Comparison of ENCODE assay signal across 22 cellular contexts in the genomic region with DNA sequence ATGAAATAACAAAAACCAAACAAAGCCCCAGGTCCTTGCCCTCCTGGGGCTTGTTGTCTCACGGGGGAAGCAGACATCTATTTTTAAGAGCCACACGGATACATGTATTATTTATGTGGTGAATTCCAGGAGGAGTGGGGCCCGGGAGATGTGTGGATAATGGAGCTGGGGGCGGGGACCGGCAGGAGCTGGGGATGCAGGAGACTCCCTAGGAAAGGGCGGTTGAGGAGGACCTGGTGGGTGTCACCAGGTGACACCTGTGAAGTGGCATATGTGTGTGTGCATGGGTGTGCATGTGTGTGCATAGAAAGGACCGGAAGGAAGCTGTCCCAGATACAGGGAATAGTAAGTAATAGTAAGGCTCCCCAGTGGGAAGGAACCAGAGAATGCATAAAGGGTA.
"Had no signal": no experiment of that assay in that cellular context is flagged by ENCODE, and none has a peak within 500 bp of the region (broad histone marks: within the 10 kb centered on the region; RNA-seq: fewer than 3 reads in every experiment).

No MANE protein-coding gene starts in this region.

- H3K27ac ChIP-seq: dorsolateral prefrontal cortex, epithelial cell of prostate, foreskin keratinocyte, ovary, thoracic aorta, tibial nerve, upper lobe of left lung, uterus had no signal

- H3K9me3 ChIP-seq: mucosa of descending colon, ovary, thoracic aorta, tibial nerve, upper lobe of left lung, uterus had no signal

- H3K4me3 Mint-ChIP-seq: mesothelial cell of epicardium; naive B cell; nephron; stimulated activated memory B cell treated with anti-CD40 and anti-IgM and Interleukin-4, amounts not matched to agents 10 μg/mL and 1 μg/mL and 100 μg/mL, for 72 hours had no signal

- DNase-seq: caudate nucleus; cerebellar nuclear complex; effector CD4-positive, alpha-beta T cell; foreskin keratinocyte; mesenchymal stem cell; naive B cell; stimulated activated CD4-positive, alpha-beta T cell treated with anti-CD3 and anti-CD28 coated beads, Interleukin-4, amount 100 ng/mL, for 4 hours; stimulated activated naive CD8-positive, alpha-beta T cell treated with anti-CD3 and anti-CD28 coated beads, Interleukin-15, Interleukin-2, amounts not matched to agents 100 U/mL and 50 U/mL, for 24 hours; uterus had no signal

- H3K4me1 ChIP-seq: foreskin keratinocyte, tibial nerve, upper lobe of left lung, uterus had no signal

- ATAC-seq: esophagus mucosa; foreskin keratinocyte; left lobe of liver; mucosa of descending colon; sciatic nerve; stimulated activated memory B cell treated with anti-CD40 and anti-IgM and Interleukin-4, amounts not matched to agents 10 μg/mL and 1 μg/mL and 100 μg/mL, for 72 hours; stimulated activated naive CD8-positive, alpha-beta T cell treated with anti-CD3 and anti-CD28 coated beads, Interleukin-15, Interleukin-2, amounts not matched to agents 100 U/mL and 50 U/mL, for 24 hours had no signal

- H3K4me3 ChIP-seq: dorsolateral prefrontal cortex, mucosa of descending colon, ovary, thoracic aorta, tibial nerve, upper lobe of left lung, uterus had no signal

- H3K27ac Mint-ChIP-seq: mesothelial cell of epicardium; naive B cell; nephron; stimulated activated memory B cell treated with anti-CD40 and anti-IgM and Interleukin-4, amounts not matched to agents 10 μg/mL and 1 μg/mL and 100 μg/mL, for 72 hours had no signal

- H3K36me3 Mint-ChIP-seq: mesothelial cell of epicardium; naive B cell; stimulated activated memory B cell treated with anti-CD40 and anti-IgM and Interleukin-4, amounts not matched to agents 10 μg/mL and 1 μg/mL and 100 μg/mL, for 72 hours had no signal

- H3K36me3 ChIP-seq: ovary, thoracic aorta, tibial nerve, upper lobe of left lung, uterus had no signal

- H3K9me3 Mint-ChIP-seq: mesothelial cell of epicardium; naive B cell; nephron; stimulated activated memory B cell treated with anti-CD40 and anti-IgM and Interleukin-4, amounts not matched to agents 10 μg/mL and 1 μg/mL and 100 μg/mL, for 72 hours had no signal

- H3K27me3 ChIP-seq: dorsolateral prefrontal cortex, foreskin keratinocyte, ovary, tibial nerve, upper lobe of left lung, uterus had no signal

- H3K4me1 Mint-ChIP-seq: mesothelial cell of epicardium; naive B cell; stimulated activated memory B cell treated with anti-CD40 and anti-IgM and Interleukin-4, amounts not matched to agents 10 μg/mL and 1 μg/mL and 100 μg/mL, for 72 hours had no signal
